Comparison of ENCODE assay signal across 14 cellular contexts in the genomic region with DNA sequence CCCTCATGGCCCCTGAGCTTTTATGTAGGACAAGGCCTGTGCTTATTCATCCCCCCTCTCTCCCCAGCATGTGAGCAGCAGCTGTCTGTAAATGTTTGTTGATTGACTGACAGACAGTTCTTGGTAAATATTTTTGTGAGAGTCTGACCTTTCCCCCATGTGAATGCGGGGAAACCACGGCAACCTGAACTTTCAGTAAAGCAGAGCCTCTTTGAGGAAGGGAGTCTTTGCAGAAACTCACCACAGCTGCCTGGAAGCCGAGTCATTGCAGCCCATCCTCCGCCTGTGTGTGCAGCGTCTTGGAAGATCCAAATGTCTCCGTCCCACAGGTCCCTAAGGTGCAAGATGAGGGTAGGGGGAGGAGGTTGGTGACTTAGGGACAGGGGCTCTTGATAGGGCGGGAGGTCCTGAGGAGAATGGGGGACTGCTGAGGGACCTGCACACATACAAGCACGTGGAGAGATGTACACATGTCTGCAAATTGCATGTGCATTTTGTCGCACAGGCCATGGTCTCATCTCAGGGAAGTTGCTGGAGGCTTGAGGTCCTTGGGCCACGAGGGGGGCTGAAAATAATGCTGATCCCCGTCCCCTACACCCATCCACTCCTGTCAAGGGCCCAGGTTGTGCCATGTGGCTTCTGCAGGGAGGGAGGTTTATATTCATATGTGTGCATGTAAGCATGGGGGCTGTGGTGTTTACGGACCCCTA. TPM values are rescaled to one million over a fixed set of nuclear protein-coding genes. Genes with fewer than 3 reads are reported as not detected.
DNase-seq lines count a peak whose midpoint lies in the region; ATAC-seq and TF ChIP-seq lines count a peak whose summit lies in the region.
"Had no signal": no experiment of that assay in that cellular context is flagged by ENCODE, and none has a peak within 500 bp of the region (broad histone marks: within the 10 kb centered on the region; RNA-seq: fewer than 3 reads in every experiment).

No MANE protein-coding gene starts in this region.

- H3K36me3 Mint-ChIP-seq in CD14-positive monocyte: no peaks in the 10 kb centered on the region
- H3K36me3 Mint-ChIP-seq in activated CD8-positive, alpha-beta T cell treated with anti-CD3 and anti-CD28 coated beads for 36 hours (ENCODE audit: low read depth): peaks cover under 1% of the 10 kb centered on the region

- H3K9me3 Mint-ChIP-seq in CD14-positive monocyte: peaks cover 0 to 5% (median 2%) of the 10 kb centered on the region in 7 donors
- peaks cover under 1% of the 10 kb centered on the region for H3K9me3 Mint-ChIP-seq in activated CD8-positive, alpha-beta T cell treated with anti-CD3 and anti-CD28 coated beads for 36 hours

- H3K4me3 ChIP-seq in brain microvascular endothelial cell (ENCODE audit: low read depth, low read length): no peak overlapping the region
- H3K4me3 ChIP-seq: vagina had no signal

- CTCF ChIA-PET in activated CD8-positive, alpha-beta T cell treated with anti-CD3 and anti-CD28 coated beads for 36 hours (lab: Charles Lee): interaction anchor here (1.6 to 1.9 kb wide), 4 partner anchors 11 to 145 kb away, joined by 4 to 10 read pairs (median 5); no protein-coding TSS in a partner anchor
- CTCF ChIA-PET in RWPE1 (lab: Yijun Ruan, JAX): no interaction called here

- in situ Hi-C loops in brain microvascular endothelial cell (cut with HindIII; ENCODE audit: low pct_ligation_motif_present, low sequenced_read_pairs): no loop called here

- H3K27me3 ChIP-seq in brain microvascular endothelial cell (replicated peaks): no peaks in the 10 kb centered on the region
- H3K27me3 ChIP-seq: vagina had no signal

- TF ChIP-seq CTCF in CD14-positive monocyte (IDR thresholded peaks at IDR 0.05): no peak
- TF ChIP-seq CTCF in activated CD8-positive, alpha-beta T cell treated with anti-CD3 and anti-CD28 coated beads for 36 hours (IDR thresholded peaks at IDR 0.05): no peak
- no peak for TF ChIP-seq CTCF in brain microvascular endothelial cell (IDR thresholded peaks at IDR 0.05; ENCODE audit: low read depth, low read length, missing control alignments)
- TF ChIP-seq CTCF in RWPE1 (conservative IDR thresholded peaks at IDR 0.05; ENCODE audit: low read depth): no peak

- no peaks in the 10 kb centered on the region for H3K36me3 ChIP-seq in brain microvascular endothelial cell (replicated peaks)
- H3K36me3 ChIP-seq: vagina had no signal

- intact Hi-C loops in CD14-positive monocyte (cut with micrococcal nuclease): no loop called here
- intact Hi-C loops in activated CD8-positive, alpha-beta T cell treated with anti-CD3 and anti-CD28 coated beads for 36 hours (cut with micrococcal nuclease): no loop called here

- H3K27ac ChIP-seq in brain microvascular endothelial cell: no peak overlapping the region
- H3K27ac ChIP-seq in RWPE1: no peak overlapping the region
- H3K27ac ChIP-seq: vagina had no signal

- H3K4me3 Mint-ChIP-seq in CD14-positive monocyte: peak overlapping the region in 1 of 2 donors; percentile 16
- H3K4me3 Mint-ChIP-seq in activated CD8-positive, alpha-beta T cell treated with anti-CD3 and anti-CD28 coated beads for 36 hours: no peak overlapping the region

- POLR2A ChIA-PET in activated CD8-positive, alpha-beta T cell treated with anti-CD3 and anti-CD28 coated beads for 36 hours (lab: Charles Lee): interaction anchor here (1.6 to 9.3 kb wide), 3 partner anchors 12 to 25 kb away, joined by 4 to 145 read pairs (median 19); partner anchors contain the start of gene IL21R
- POLR2A ChIA-PET in RWPE1 (lab: Yijun Ruan, JAX; ENCODE audit: low non-redundant PET): no interaction called here

- H3K4me1 Mint-ChIP-seq in CD14-positive monocyte: peaks cover 48% of the 10 kb centered on the region
- peaks cover 33% of the 10 kb centered on the region for H3K4me1 Mint-ChIP-seq in activated CD8-positive, alpha-beta T cell treated with anti-CD3 and anti-CD28 coated beads for 36 hours (ENCODE audit: low read depth)

- DNase-seq in CD14-positive monocyte (ENCODE audit: low spot score): no peak
- DNase-seq in GDM1 (lab: John Stamatoyannopoulos, UW): peak; percentile 23
- peak; percentile 75 for DNase-seq in activated CD8-positive, alpha-beta T cell treated with anti-CD3 and anti-CD28 coated beads for 36 hours
- DNase-seq in islet precursor cell: peak; percentile 83
- no peak for DNase-seq in brain microvascular endothelial cell
- DNase-seq in NCI-H446 treated with DMSO at 0.1 percent for 48 hours (lab: John Stamatoyannopoulos, UW): no peak
- DNase-seq in RWPE1 (ENCODE audit: low spot score): no peak
- DNase-seq: NCI-H1092 treated with DMSO at 0.1 percent for 48 hours, NCI-H526, SIG-M5 had no signal

- H3K27ac Mint-ChIP-seq in CD14-positive monocyte: peak overlapping the region in 5 of 7 donors; percentile 46 to 79 (median 62)
- H3K27ac Mint-ChIP-seq in activated CD8-positive, alpha-beta T cell treated with anti-CD3 and anti-CD28 coated beads for 36 hours: peak overlapping the region; percentile 72

- peaks cover 0 to 7% (median 3%) of the 10 kb centered on the region in 3 donors for H3K27me3 Mint-ChIP-seq in CD14-positive monocyte (ENCODE audit: low read depth in 3 of 3)
- H3K27me3 Mint-ChIP-seq in activated CD8-positive, alpha-beta T cell treated with anti-CD3 and anti-CD28 coated beads for 36 hours: no peaks in the 10 kb centered on the region

- peak; percentile 29 for ATAC-seq in activated CD8-positive, alpha-beta T cell treated with anti-CD3 and anti-CD28 coated beads for 36 hours
- ATAC-seq in esophagus mucosa: no peak
- ATAC-seq: sciatic nerve had no signal

RNA-seq across cellular contexts. Expression of gene IL21R, which starts 22.9 kb away (rescaled TPM):
- 1 to 10 TPM; 1.0 to 1.7 TPM for polyA plus RNA-seq in CD14-positive monocyte
- 10 to 100 TPM; 95.6 to 97.2 TPM for total RNA-seq in activated CD8-positive, alpha-beta T cell treated with anti-CD3 and anti-CD28 coated beads for 36 hours
- total RNA-seq in esophagus mucosa: 0.56 TPM
- total RNA-seq: endothelial cell of umbilical vein had no signal

Comparison
In these comparisons a context has a peak if more than half of its experiments do, and no peak if none do; other contexts are left out.
1. DNase-seq: peak in GDM1 (single experiment), activated CD8-positive, alpha-beta T cell treated with anti-CD3 and anti-CD28 coated beads for 36 hours (single experiment) and islet precursor cell (single experiment); none in CD14-positive monocyte (single experiment), brain microvascular endothelial cell (single experiment), NCI-H446 treated with DMSO at 0.1 percent for 48 hours (single experiment) and RWPE1 (single experiment).
2. RNA of gene IL21R, which starts 22.9 kb away (total RNA-seq): 95.6 to 97.2 TPM in activated CD8-positive, alpha-beta T cell treated with anti-CD3 and anti-CD28 coated beads for 36 hours; 0.56 TPM in esophagus mucosa (single experiment); every median in the first group is over 10 times any median in the second.